ENCODE assay signal across 1 cellular context in the genomic region with DNA sequence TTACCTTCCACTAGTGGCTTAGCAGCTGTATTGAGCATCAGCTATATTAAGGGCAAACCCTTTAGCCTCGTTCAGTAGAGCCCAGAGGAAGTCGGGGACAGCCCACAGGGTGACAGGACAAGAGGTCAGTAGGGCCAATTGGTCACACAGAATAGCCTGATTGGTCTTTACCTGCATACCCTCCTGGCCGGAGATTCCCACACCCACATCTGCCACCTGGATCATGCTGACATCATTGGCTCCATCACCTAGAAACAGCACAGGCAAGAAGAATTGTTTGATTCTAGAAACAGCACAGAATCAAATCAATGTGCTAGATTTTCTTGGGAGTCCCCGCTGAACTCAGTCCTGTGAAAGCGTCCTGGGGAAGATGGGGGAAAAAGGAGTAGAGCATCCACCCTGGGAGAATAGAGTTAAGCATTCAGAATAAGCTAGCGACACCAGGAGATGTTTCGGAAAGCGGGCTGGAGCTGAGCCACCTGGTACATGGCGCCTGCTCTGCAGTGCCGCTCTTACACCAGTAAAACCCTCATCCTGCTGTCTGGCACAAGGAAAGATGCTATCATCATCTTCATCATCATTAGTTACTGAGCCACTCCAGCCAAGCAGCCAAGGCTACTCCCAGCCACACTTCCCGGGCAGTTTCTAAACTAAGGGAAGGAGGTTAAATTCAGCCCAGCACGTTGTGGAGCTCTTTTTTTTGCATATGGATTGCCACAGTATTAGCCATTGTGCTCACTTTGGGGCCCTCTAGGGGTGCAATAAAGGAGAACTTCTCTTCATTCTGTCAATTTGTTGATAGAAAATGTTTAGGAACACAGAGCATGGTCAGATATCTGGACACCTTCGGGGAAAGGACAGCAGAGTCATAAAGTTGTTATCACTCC.
TF ChIP-seq lines count a peak whose summit lies in the region.

No MANE protein-coding gene starts in this region.

TF ChIP-seq in IMR-90, 13 proteins besides CTCF, POLR2A, EP300 and RAD21 (continued from another document):
- TF ChIP-seq USF2 (IDR thresholded peaks at IDR 0.05; ENCODE audit: low read depth, low read length): no peak
- no peak for TF ChIP-seq RCOR1 (IDR thresholded peaks at IDR 0.05; ENCODE audit: insufficient replicate concordance, low read length)
- TF ChIP-seq, protein P1, sequence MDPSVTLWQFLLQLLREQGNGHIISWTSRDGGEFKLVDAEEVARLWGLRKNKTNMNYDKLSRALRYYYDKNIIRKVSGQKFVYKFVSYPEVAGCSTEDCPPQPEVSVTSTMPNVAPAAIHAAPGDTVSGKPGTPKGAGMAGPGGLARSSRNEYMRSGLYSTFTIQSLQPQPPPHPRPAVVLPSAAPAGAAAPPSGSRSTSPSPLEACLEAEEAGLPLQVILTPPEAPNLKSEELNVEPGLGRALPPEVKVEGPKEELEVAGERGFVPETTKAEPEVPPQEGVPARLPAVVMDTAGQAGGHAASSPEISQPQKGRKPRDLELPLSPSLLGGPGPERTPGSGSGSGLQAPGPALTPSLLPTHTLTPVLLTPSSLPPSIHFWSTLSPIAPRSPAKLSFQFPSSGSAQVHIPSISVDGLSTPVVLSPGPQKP (IDR thresholded peaks at IDR 0.05; ENCODE audit: borderline replicate concordance, low read depth, low read length): no peak
- no peak for TF ChIP-seq CHD1 (IDR thresholded peaks at IDR 0.05; ENCODE audit: low read depth, low read length)
